ENCODE assay signal across 1 cellular context in the genomic region with DNA sequence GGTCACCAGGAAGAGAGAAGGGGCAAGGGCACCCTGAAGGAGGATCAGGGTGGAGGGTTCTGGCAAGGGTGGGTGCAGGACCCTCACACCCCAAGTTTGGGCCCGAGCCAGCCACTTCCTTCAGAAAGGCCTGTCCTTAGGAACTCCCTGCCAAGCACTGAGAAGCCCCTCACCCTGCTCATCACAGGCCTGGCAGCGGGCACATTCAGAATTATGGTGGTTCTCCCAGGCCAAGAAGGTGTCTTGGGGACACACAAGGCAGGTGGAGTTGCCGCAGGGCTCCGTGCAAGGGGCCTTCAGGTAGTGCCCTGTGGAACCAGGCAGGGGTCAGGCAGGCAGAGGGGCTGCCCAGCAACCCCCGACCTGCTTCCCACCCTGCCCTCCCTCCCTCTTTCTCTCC.
TF ChIP-seq lines count a peak whose summit lies in the region.

No MANE protein-coding gene starts in this region.

TF ChIP-seq in GM23338, 12 proteins besides CTCF, POLR2A, EP300 and RAD21:
- TF ChIP-seq, protein P1, sequence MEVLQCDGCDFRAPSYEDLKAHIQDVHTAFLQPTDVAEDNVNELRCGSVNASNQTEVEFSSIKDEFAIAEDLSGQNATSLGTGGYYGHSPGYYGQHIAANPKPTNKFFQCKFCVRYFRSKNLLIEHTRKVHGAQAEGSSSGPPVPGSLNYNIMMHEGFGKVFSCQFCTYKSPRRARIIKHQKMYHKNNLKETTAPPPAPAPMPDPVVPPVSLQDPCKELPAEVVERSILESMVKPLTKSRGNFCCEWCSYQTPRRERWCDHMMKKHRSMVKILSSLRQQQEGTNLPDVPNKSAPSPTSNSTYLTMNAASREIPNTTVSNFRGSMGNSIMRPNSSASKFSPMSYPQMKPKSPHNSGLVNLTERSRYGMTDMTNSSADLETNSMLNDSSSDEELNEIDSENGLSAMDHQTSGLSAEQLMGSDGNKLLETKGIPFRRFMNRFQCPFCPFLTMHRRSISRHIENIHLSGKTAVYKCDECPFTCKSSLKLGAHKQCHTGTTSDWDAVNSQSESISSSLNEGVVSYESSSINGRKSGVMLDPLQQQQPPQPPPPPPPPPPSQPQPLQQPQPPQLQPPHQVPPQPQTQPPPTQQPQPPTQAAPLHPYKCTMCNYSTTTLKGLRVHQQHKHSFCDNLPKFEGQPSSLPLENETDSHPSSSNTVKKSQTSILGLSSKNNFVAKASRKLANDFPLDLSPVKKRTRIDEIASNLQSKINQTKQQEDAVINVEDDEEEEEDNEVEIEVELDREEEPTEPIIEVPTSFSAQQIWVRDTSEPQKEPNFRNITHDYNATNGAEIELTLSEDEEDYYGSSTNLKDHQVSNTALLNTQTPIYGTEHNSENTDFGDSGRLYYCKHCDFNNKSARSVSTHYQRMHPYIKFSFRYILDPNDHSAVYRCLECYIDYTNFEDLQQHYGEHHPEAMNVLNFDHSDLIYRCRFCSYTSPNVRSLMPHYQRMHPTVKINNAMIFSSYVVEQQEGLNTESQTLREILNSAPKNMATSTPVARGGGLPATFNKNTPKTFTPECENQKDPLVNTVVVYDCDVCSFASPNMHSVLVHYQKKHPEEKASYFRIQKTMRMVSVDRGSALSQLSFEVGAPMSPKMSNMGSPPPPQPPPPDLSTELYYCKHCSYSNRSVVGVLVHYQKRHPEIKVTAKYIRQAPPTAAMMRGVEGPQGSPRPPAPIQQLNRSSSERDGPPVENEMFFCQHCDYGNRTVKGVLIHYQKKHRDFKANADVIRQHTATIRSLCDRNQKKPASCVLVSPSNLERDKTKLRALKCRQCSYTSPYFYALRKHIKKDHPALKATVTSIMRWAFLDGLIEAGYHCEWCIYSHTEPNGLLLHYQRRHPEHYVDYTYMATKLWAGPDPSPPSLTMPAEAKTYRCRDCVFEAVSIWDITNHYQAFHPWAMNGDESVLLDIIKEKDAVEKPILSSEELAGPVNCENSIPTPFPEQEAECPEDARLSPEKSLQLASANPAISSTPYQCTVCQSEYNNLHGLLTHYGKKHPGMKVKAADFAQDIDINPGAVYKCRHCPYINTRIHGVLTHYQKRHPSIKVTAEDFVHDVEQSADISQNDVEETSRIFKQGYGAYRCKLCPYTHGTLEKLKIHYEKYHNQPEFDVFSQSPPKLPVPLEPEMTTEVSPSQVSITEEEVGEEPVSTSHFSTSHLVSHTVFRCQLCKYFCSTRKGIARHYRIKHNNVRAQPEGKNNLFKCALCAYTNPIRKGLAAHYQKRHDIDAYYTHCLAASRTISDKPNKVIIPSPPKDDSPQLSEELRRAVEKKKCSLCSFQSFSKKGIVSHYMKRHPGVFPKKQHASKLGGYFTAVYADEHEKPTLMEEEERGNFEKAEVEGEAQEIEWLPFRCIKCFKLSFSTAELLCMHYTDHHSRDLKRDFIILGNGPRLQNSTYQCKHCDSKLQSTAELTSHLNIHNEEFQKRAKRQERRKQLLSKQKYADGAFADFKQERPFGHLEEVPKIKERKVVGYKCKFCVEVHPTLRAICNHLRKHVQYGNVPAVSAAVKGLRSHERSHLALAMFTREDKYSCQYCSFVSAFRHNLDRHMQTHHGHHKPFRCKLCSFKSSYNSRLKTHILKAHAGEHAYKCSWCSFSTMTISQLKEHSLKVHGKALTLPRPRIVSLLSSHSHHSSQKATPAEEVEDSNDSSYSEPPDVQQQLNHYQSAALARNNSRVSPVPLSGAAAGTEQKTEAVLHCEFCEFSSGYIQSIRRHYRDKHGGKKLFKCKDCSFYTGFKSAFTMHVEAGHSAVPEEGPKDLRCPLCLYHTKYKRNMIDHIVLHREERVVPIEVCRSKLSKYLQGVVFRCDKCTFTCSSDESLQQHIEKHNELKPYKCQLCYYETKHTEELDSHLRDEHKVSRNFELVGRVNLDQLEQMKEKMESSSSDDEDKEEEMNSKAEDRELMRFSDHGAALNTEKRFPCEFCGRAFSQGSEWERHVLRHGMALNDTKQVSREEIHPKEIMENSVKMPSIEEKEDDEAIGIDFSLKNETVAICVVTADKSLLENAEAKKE (CRISPR knock-in tag; IDR thresholded peaks at IDR 0.05): no peak
- TF ChIP-seq, protein P2, sequence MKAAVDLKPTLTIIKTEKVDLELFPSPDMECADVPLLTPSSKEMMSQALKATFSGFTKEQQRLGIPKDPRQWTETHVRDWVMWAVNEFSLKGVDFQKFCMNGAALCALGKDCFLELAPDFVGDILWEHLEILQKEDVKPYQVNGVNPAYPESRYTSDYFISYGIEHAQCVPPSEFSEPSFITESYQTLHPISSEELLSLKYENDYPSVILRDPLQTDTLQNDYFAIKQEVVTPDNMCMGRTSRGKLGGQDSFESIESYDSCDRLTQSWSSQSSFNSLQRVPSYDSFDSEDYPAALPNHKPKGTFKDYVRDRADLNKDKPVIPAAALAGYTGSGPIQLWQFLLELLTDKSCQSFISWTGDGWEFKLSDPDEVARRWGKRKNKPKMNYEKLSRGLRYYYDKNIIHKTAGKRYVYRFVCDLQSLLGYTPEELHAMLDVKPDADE (IDR thresholded peaks at IDR 0.05): no peak
- TF ChIP-seq, protein P3, sequence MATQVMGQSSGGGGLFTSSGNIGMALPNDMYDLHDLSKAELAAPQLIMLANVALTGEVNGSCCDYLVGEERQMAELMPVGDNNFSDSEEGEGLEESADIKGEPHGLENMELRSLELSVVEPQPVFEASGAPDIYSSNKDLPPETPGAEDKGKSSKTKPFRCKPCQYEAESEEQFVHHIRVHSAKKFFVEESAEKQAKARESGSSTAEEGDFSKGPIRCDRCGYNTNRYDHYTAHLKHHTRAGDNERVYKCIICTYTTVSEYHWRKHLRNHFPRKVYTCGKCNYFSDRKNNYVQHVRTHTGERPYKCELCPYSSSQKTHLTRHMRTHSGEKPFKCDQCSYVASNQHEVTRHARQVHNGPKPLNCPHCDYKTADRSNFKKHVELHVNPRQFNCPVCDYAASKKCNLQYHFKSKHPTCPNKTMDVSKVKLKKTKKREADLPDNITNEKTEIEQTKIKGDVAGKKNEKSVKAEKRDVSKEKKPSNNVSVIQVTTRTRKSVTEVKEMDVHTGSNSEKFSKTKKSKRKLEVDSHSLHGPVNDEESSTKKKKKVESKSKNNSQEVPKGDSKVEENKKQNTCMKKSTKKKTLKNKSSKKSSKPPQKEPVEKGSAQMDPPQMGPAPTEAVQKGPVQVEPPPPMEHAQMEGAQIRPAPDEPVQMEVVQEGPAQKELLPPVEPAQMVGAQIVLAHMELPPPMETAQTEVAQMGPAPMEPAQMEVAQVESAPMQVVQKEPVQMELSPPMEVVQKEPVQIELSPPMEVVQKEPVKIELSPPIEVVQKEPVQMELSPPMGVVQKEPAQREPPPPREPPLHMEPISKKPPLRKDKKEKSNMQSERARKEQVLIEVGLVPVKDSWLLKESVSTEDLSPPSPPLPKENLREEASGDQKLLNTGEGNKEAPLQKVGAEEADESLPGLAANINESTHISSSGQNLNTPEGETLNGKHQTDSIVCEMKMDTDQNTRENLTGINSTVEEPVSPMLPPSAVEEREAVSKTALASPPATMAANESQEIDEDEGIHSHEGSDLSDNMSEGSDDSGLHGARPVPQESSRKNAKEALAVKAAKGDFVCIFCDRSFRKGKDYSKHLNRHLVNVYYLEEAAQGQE (IDR thresholded peaks at IDR 0.05; ENCODE audit: unreplicated experiment): no peak
- no peak for TF ChIP-seq POLR2AphosphoS5 (IDR thresholded peaks at IDR 0.05; ENCODE audit: low read depth)
- no peak for TF ChIP-seq EZH2 (IDR thresholded peaks at IDR 0.05; ENCODE audit: low read depth, unreplicated experiment)
- TF ChIP-seq CREB1 (CRISPR knock-in tag; IDR thresholded peaks at IDR 0.05; ENCODE audit: low read depth): no peak
- TF ChIP-seq NANOG (IDR thresholded peaks at IDR 0.05; ENCODE audit: borderline replicate concordance): no peak
- TF ChIP-seq EZH2phosphoT487 (IDR thresholded peaks at IDR 0.05; ENCODE audit: unreplicated experiment): no peak
- TF ChIP-seq STAT1 (IDR thresholded peaks at IDR 0.05; ENCODE audit: unreplicated experiment): no peak
- no peak for TF ChIP-seq ZNF331 (CRISPR knock-in tag; IDR thresholded peaks at IDR 0.05; ENCODE audit: low read depth)
- no peak for TF ChIP-seq JUNB (IDR thresholded peaks at IDR 0.05; ENCODE audit: unreplicated experiment)
- TF ChIP-seq ZNF114 (CRISPR knock-in tag; IDR thresholded peaks at IDR 0.05): no peak
